In genomic region chr17:19805006-19805405, GRCh38 we compare ENCODE assay signal across 1 cellular context.
TF ChIP-seq lines count a peak whose summit lies in the region.

No MANE protein-coding gene starts in this region.

TF ChIP-seq in IMR-90, 13 proteins besides CTCF, POLR2A, EP300 and RAD21:
- 0 out of 2 replicates have a peak, but pooled peaks have one; percentile 41 for TF ChIP-seq MAFK (IDR thresholded peaks at IDR 0.05; ENCODE audit: low read depth, low read length)
- TF ChIP-seq MAZ (IDR thresholded peaks at IDR 0.05; ENCODE audit: borderline replicate concordance, low read depth, low read length), result no peak
